ENCODE assay signal across 8 cellular contexts in the genomic region with DNA sequence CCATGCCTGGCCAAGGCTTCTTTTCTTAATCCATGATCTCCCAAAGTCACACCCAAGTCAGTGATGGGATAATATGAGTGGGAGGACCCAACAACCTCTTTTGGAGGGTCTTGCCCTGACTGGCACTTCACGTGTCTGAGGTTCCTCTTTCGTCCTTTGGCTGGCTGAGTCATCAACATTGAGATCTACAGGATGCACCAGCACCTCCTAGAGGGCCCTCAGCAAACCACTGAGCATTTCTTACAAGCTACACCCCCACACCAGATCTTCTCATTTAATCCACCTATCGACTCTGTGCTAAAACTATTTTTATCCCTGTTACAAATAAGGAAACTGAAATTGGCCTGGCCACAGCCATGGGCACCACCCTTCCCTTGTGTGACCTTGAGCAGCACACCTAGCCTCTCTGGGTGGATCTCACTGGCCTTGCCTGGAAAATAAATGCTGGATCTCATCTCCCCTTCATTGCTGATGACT.
DNase-seq lines count a peak whose midpoint lies in the region; ATAC-seq and TF ChIP-seq lines count a peak whose summit lies in the region.

No MANE protein-coding gene starts in this region.

- peaks cover 48% of the 10 kb centered on the region for H3K4me1 Mint-ChIP-seq in HFFc6 (ENCODE audit: low read depth)

- peak; percentile 67 for TF ChIP-seq CTCF in HFFc6 (IDR thresholded peaks at IDR 0.05)

- no peak overlapping the region for H3K4me3 Mint-ChIP-seq in HFFc6

- H3K9me3 Mint-ChIP-seq in HFFc6: no peaks in the 10 kb centered on the region

- DNase-seq in HFFc6 (peak; percentile 31), NAMALWA (ENCODE audit: low spot score) (peak; percentile 90), globus pallidus (ENCODE audit: low spot score) (peak; percentile 24), DMS114 treated with DMSO at 0.1 percent for 48 hours (lab: John Stamatoyannopoulos, UW; ENCODE audit: unreplicated experiment) (no peak), LoVo (ENCODE audit: low spot score) (no peak)
- DNase-seq in activated CD8-positive, alpha-beta memory T cell treated with anti-CD3 and anti-CD28 coated beads, Interleukin-2, amount 50 U/mL, for 48 hours: peak; percentile 68
- DNase-seq in stimulated activated CD8-positive, alpha-beta memory T cell treated with anti-CD3 and anti-CD28 coated beads, Interleukin-12 subunit alpha, Interleukin-12 subunit beta, amount 100 ng/mL, for 4 hours (ENCODE audit: low read depth): peak; percentile 45

- H3K27me3 Mint-ChIP-seq in HFFc6 (ENCODE audit: insufficient read depth): peaks cover 2% of the 10 kb centered on the region; the same call in 1 of the 2 replicates

- H3K36me3 Mint-ChIP-seq in HFFc6 (ENCODE audit: low read depth): peaks cover 14% of the 10 kb centered on the region

- no peak for TF ChIP-seq POLR2A in GM18505 (IDR thresholded peaks at IDR 0.05; ENCODE audit: borderline replicate concordance, extremely low read depth, insufficient read depth, insufficient read length)

- H3K27ac Mint-ChIP-seq in HFFc6: peak overlapping the region; percentile 52; the same call in 1 of the 2 replicates

- peak; percentile 72 for ATAC-seq in GM18505 (IDR thresholded peaks at IDR 0.05; ENCODE audit: unreplicated experiment)

Comparison
In these comparisons a context has a peak if more than half of its experiments do, and no peak if none do; other contexts are left out.
1. DNase-seq: peak in HFFc6 (single experiment), NAMALWA (single experiment), activated CD8-positive, alpha-beta memory T cell treated with anti-CD3 and anti-CD28 coated beads, Interleukin-2, amount 50 U/mL, for 48 hours (single experiment), globus pallidus (single experiment) and stimulated activated CD8-positive, alpha-beta memory T cell treated with anti-CD3 and anti-CD28 coated beads, Interleukin-12 subunit alpha, Interleukin-12 subunit beta, amount 100 ng/mL, for 4 hours (single experiment); none in DMS114 treated with DMSO at 0.1 percent for 48 hours (single experiment) and LoVo (single experiment).